ENCODE assay signal across 1 cellular context in the genomic region with DNA sequence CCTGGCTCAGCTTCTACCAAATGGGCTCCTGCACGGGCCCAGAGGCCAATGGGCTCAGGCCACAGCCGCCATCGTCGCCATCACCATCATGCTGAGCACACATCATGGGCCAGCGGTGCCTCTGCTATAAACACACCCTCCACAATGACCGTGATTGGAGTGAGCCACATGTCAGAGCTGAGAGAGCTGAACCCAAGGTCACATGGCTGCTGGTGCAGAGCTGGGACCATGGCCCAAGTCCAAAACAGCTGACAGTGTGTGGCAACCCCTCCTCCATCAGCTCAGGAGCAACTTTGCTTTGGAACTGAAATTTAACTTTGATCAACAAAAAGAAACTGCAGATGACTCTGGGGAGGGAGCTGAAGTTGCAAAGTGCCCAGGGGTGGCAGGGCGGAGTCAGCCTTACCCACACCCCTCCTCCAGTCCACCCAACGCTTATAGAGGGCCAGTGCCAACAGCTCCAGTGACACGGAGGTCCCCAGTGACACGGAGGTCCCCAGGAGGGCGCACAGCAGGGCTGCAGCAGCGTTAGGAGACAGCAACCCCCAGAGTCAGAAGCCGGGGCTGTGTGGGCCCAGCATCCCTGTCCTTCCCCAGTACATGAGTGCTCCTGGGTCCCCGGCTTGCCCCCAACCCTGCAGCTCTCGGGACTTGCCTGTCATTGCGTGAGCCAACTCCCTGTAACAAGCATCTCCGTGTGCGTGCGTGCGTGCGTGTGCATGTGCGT.
TF ChIP-seq lines count a peak whose summit lies in the region.

No MANE protein-coding gene starts in this region.

TF ChIP-seq in GM23338, 12 proteins besides CTCF, POLR2A, EP300 and RAD21 (continued from another document):
- TF ChIP-seq, protein P1, sequence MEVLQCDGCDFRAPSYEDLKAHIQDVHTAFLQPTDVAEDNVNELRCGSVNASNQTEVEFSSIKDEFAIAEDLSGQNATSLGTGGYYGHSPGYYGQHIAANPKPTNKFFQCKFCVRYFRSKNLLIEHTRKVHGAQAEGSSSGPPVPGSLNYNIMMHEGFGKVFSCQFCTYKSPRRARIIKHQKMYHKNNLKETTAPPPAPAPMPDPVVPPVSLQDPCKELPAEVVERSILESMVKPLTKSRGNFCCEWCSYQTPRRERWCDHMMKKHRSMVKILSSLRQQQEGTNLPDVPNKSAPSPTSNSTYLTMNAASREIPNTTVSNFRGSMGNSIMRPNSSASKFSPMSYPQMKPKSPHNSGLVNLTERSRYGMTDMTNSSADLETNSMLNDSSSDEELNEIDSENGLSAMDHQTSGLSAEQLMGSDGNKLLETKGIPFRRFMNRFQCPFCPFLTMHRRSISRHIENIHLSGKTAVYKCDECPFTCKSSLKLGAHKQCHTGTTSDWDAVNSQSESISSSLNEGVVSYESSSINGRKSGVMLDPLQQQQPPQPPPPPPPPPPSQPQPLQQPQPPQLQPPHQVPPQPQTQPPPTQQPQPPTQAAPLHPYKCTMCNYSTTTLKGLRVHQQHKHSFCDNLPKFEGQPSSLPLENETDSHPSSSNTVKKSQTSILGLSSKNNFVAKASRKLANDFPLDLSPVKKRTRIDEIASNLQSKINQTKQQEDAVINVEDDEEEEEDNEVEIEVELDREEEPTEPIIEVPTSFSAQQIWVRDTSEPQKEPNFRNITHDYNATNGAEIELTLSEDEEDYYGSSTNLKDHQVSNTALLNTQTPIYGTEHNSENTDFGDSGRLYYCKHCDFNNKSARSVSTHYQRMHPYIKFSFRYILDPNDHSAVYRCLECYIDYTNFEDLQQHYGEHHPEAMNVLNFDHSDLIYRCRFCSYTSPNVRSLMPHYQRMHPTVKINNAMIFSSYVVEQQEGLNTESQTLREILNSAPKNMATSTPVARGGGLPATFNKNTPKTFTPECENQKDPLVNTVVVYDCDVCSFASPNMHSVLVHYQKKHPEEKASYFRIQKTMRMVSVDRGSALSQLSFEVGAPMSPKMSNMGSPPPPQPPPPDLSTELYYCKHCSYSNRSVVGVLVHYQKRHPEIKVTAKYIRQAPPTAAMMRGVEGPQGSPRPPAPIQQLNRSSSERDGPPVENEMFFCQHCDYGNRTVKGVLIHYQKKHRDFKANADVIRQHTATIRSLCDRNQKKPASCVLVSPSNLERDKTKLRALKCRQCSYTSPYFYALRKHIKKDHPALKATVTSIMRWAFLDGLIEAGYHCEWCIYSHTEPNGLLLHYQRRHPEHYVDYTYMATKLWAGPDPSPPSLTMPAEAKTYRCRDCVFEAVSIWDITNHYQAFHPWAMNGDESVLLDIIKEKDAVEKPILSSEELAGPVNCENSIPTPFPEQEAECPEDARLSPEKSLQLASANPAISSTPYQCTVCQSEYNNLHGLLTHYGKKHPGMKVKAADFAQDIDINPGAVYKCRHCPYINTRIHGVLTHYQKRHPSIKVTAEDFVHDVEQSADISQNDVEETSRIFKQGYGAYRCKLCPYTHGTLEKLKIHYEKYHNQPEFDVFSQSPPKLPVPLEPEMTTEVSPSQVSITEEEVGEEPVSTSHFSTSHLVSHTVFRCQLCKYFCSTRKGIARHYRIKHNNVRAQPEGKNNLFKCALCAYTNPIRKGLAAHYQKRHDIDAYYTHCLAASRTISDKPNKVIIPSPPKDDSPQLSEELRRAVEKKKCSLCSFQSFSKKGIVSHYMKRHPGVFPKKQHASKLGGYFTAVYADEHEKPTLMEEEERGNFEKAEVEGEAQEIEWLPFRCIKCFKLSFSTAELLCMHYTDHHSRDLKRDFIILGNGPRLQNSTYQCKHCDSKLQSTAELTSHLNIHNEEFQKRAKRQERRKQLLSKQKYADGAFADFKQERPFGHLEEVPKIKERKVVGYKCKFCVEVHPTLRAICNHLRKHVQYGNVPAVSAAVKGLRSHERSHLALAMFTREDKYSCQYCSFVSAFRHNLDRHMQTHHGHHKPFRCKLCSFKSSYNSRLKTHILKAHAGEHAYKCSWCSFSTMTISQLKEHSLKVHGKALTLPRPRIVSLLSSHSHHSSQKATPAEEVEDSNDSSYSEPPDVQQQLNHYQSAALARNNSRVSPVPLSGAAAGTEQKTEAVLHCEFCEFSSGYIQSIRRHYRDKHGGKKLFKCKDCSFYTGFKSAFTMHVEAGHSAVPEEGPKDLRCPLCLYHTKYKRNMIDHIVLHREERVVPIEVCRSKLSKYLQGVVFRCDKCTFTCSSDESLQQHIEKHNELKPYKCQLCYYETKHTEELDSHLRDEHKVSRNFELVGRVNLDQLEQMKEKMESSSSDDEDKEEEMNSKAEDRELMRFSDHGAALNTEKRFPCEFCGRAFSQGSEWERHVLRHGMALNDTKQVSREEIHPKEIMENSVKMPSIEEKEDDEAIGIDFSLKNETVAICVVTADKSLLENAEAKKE (CRISPR knock-in tag; IDR thresholded peaks at IDR 0.05): no peak
- TF ChIP-seq POLR2AphosphoS5 (IDR thresholded peaks at IDR 0.05; ENCODE audit: low read depth) (no peak), CREB1 (CRISPR knock-in tag; IDR thresholded peaks at IDR 0.05; ENCODE audit: low read depth) (no peak), EZH2 (IDR thresholded peaks at IDR 0.05; ENCODE audit: low read depth, unreplicated experiment) (no peak), STAT1 (IDR thresholded peaks at IDR 0.05; ENCODE audit: unreplicated experiment) (no peak), NANOG (IDR thresholded peaks at IDR 0.05; ENCODE audit: borderline replicate concordance) (no peak)
- TF ChIP-seq, protein P2, sequence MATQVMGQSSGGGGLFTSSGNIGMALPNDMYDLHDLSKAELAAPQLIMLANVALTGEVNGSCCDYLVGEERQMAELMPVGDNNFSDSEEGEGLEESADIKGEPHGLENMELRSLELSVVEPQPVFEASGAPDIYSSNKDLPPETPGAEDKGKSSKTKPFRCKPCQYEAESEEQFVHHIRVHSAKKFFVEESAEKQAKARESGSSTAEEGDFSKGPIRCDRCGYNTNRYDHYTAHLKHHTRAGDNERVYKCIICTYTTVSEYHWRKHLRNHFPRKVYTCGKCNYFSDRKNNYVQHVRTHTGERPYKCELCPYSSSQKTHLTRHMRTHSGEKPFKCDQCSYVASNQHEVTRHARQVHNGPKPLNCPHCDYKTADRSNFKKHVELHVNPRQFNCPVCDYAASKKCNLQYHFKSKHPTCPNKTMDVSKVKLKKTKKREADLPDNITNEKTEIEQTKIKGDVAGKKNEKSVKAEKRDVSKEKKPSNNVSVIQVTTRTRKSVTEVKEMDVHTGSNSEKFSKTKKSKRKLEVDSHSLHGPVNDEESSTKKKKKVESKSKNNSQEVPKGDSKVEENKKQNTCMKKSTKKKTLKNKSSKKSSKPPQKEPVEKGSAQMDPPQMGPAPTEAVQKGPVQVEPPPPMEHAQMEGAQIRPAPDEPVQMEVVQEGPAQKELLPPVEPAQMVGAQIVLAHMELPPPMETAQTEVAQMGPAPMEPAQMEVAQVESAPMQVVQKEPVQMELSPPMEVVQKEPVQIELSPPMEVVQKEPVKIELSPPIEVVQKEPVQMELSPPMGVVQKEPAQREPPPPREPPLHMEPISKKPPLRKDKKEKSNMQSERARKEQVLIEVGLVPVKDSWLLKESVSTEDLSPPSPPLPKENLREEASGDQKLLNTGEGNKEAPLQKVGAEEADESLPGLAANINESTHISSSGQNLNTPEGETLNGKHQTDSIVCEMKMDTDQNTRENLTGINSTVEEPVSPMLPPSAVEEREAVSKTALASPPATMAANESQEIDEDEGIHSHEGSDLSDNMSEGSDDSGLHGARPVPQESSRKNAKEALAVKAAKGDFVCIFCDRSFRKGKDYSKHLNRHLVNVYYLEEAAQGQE (IDR thresholded peaks at IDR 0.05; ENCODE audit: unreplicated experiment): no peak
